Comparison of ENCODE assay signal across 1 cellular context in genomic region chr6:143842902-143843688, GRCh38.
TF ChIP-seq lines count a peak whose summit lies in the region.

Gene LTV1 (plus strand): TSS chr6:143843338. CDS start chr6:143843478, 140 bp downstream.

TF ChIP-seq in HepG2, 621 proteins besides CTCF, POLR2A, EP300 and RAD21 (continued from another document and continues in another):
- TF ChIP-seq, protein P1, sequence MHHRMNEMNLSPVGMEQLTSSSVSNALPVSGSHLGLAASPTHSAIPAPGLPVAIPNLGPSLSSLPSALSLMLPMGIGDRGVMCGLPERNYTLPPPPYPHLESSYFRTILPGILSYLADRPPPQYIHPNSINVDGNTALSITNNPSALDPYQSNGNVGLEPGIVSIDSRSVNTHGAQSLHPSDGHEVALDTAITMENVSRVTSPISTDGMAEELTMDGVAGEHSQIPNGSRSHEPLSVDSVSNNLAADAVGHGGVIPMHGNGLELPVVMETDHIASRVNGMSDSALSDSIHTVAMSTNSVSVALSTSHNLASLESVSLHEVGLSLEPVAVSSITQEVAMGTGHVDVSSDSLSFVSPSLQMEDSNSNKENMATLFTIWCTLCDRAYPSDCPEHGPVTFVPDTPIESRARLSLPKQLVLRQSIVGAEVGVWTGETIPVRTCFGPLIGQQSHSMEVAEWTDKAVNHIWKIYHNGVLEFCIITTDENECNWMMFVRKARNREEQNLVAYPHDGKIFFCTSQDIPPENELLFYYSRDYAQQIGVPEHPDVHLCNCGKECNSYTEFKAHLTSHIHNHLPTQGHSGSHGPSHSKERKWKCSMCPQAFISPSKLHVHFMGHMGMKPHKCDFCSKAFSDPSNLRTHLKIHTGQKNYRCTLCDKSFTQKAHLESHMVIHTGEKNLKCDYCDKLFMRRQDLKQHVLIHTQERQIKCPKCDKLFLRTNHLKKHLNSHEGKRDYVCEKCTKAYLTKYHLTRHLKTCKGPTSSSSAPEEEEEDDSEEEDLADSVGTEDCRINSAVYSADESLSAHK (CRISPR knock-in tag; IDR thresholded peaks at IDR 0.05; ENCODE audit: borderline replicate concordance) = peak; percentile 78; the same call in 1 of the 2 replicates
- TF ChIP-seq BHLHE40 (IDR thresholded peaks at IDR 0.05; ENCODE audit: low read length) = peak; percentile 100
- TF ChIP-seq SKIL (CRISPR knock-in tag; IDR thresholded peaks at IDR 0.05; ENCODE audit: borderline replicate concordance) = no peak
- TF ChIP-seq AGO1 (IDR thresholded peaks at IDR 0.05; ENCODE audit: low read depth, low read length, poor library complexity, severe bottlenecking) = no peak
- peak; percentile 100 for TF ChIP-seq ZNF687 (CRISPR knock-in tag; IDR thresholded peaks at IDR 0.05)
- no peak for TF ChIP-seq ARID2 (CRISPR knock-in tag; IDR thresholded peaks at IDR 0.05; ENCODE audit: borderline replicate concordance)
- TF ChIP-seq HDAC2 (CRISPR knock-in tag; IDR thresholded peaks at IDR 0.05) = peak; percentile 93
- TF ChIP-seq ZNF3 (CRISPR knock-in tag; IDR thresholded peaks at IDR 0.05) = peak; percentile 84; the same call in 1 of the 2 replicates
- TF ChIP-seq, protein P2, sequence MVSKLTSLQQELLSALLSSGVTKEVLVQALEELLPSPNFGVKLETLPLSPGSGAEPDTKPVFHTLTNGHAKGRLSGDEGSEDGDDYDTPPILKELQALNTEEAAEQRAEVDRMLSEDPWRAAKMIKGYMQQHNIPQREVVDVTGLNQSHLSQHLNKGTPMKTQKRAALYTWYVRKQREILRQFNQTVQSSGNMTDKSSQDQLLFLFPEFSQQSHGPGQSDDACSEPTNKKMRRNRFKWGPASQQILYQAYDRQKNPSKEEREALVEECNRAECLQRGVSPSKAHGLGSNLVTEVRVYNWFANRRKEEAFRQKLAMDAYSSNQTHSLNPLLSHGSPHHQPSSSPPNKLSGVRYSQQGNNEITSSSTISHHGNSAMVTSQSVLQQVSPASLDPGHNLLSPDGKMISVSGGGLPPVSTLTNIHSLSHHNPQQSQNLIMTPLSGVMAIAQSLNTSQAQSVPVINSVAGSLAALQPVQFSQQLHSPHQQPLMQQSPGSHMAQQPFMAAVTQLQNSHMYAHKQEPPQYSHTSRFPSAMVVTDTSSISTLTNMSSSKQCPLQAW (CRISPR knock-in tag; IDR thresholded peaks at IDR 0.05) = peak; percentile 96; the same call in 1 of the 2 replicates
- peak; percentile 81 for TF ChIP-seq GABPA (IDR thresholded peaks at IDR 0.05; ENCODE audit: low read depth, low read length)
- peak; percentile 96 for TF ChIP-seq GABPA (CRISPR knock-in tag; IDR thresholded peaks at IDR 0.05; ENCODE audit: low read depth)
- TF ChIP-seq ATRX (CRISPR knock-in tag; IDR thresholded peaks at IDR 0.05; ENCODE audit: borderline replicate concordance) = 0 out of 2 replicates have a peak, but pooled peaks have one; percentile 94
- TF ChIP-seq SP140L (CRISPR knock-in tag; IDR thresholded peaks at IDR 0.05; ENCODE audit: borderline replicate concordance) = no peak; the same call in 1 of the 2 replicates
- TF ChIP-seq RNF2 (conservative IDR thresholded peaks at IDR 0.05; ENCODE audit: low read depth) = peak; percentile 100
- TF ChIP-seq ELK4 (CRISPR knock-in tag; IDR thresholded peaks at IDR 0.05; ENCODE audit: borderline replicate concordance) = peak; percentile 95; the same call in 1 of the 2 replicates
- TF ChIP-seq HOXD1 (CRISPR knock-in tag; IDR thresholded peaks at IDR 0.05) = peak; percentile 95; the same call in 1 of the 2 replicates
- peak; percentile 98; the same call in 1 of the 2 replicates for TF ChIP-seq ZNF44 (CRISPR knock-in tag; IDR thresholded peaks at IDR 0.05)
- no peak for TF ChIP-seq MAFK (conservative IDR thresholded peaks at IDR 0.05 in 1 of 2, IDR thresholded peaks at IDR 0.05 in 1 of 2; ENCODE audit: low read length in 2 of 2)
- TF ChIP-seq ZBTB34 (CRISPR knock-in tag; IDR thresholded peaks at IDR 0.05) = peak; percentile 88
- peak; percentile 95; the same call in 1 of the 2 replicates for TF ChIP-seq ZNF180 (CRISPR knock-in tag; IDR thresholded peaks at IDR 0.05; ENCODE audit: borderline replicate concordance, low read depth)
- peak; percentile 96; the same call in 1 of the 2 replicates for TF ChIP-seq ZSCAN21 (CRISPR knock-in tag; IDR thresholded peaks at IDR 0.05; ENCODE audit: borderline replicate concordance)
- TF ChIP-seq HDAC6 (IDR thresholded peaks at IDR 0.05; ENCODE audit: low read depth, low read length) = no peak
- peak; percentile 96 for TF ChIP-seq ZNF564 (CRISPR knock-in tag; IDR thresholded peaks at IDR 0.05)
- TF ChIP-seq SP5 (CRISPR knock-in tag; IDR thresholded peaks at IDR 0.05; ENCODE audit: borderline replicate concordance, low read depth) = no peak
- TF ChIP-seq SKI (IDR thresholded peaks at IDR 0.05; ENCODE audit: partially characterized antibody) = peak; percentile 24
- TF ChIP-seq ZNF704 (CRISPR knock-in tag; IDR thresholded peaks at IDR 0.05; ENCODE audit: borderline replicate concordance) = peak; percentile 100
- no peak for TF ChIP-seq NFIB (CRISPR knock-in tag; IDR thresholded peaks at IDR 0.05; ENCODE audit: borderline replicate concordance)
- TF ChIP-seq ZGPAT (CRISPR knock-in tag; IDR thresholded peaks at IDR 0.05) = peak; percentile 99
- TF ChIP-seq RBAK (CRISPR knock-in tag; IDR thresholded peaks at IDR 0.05) = peak; percentile 53; the same call in 1 of the 2 replicates
- TF ChIP-seq FOXM1 (CRISPR knock-in tag; IDR thresholded peaks at IDR 0.05) = peak; percentile 91
- TF ChIP-seq RFX1 (IDR thresholded peaks at IDR 0.05) = peak; percentile 86
- TF ChIP-seq SNRNP70 (IDR thresholded peaks at IDR 0.05; ENCODE audit: low read depth, low read length) = no peak
- peak; percentile 63; the same call in 1 of the 2 replicates for TF ChIP-seq ZNF263 (CRISPR knock-in tag; IDR thresholded peaks at IDR 0.05)
- peak; percentile 96 for TF ChIP-seq STAT5B (CRISPR knock-in tag; IDR thresholded peaks at IDR 0.05)
- peak; percentile 93 for TF ChIP-seq XRCC5 (optimal IDR thresholded peaks at IDR 0.05; ENCODE audit: low read length)
- TF ChIP-seq, protein P3, sequence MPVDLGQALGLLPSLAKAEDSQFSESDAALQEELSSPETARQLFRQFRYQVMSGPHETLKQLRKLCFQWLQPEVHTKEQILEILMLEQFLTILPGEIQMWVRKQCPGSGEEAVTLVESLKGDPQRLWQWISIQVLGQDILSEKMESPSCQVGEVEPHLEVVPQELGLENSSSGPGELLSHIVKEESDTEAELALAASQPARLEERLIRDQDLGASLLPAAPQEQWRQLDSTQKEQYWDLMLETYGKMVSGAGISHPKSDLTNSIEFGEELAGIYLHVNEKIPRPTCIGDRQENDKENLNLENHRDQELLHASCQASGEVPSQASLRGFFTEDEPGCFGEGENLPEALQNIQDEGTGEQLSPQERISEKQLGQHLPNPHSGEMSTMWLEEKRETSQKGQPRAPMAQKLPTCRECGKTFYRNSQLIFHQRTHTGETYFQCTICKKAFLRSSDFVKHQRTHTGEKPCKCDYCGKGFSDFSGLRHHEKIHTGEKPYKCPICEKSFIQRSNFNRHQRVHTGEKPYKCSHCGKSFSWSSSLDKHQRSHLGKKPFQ (CRISPR knock-in tag; IDR thresholded peaks at IDR 0.05; ENCODE audit: insufficient replicate concordance) = peak; percentile 96
- TF ChIP-seq HIC2 (CRISPR knock-in tag; IDR thresholded peaks at IDR 0.05; ENCODE audit: low read depth) = peak; percentile 91
- TF ChIP-seq, protein P4, sequence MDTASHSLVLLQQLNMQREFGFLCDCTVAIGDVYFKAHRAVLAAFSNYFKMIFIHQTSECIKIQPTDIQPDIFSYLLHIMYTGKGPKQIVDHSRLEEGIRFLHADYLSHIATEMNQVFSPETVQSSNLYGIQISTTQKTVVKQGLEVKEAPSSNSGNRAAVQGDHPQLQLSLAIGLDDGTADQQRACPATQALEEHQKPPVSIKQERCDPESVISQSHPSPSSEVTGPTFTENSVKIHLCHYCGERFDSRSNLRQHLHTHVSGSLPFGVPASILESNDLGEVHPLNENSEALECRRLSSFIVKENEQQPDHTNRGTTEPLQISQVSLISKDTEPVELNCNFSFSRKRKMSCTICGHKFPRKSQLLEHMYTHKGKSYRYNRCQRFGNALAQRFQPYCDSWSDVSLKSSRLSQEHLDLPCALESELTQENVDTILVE (CRISPR knock-in tag; IDR thresholded peaks at IDR 0.05) = peak; percentile 97
